1 cellular context compared by ENCODE assay signal in genomic region chr7:33597181-33597580, GRCh38.
TF ChIP-seq lines count a peak whose summit lies in the region.

No MANE protein-coding gene starts in this region.

TF ChIP-seq in SK-N-SH, 30 proteins besides CTCF, POLR2A, EP300 and RAD21 (continued from another document):
- TF ChIP-seq IRF3 (IDR thresholded peaks at IDR 0.05; ENCODE audit: low read depth, low read length) (no peak), USF2 (IDR thresholded peaks at IDR 0.05; ENCODE audit: borderline replicate concordance, low read depth, low read length) (no peak), FOXM1 (IDR thresholded peaks at IDR 0.05; ENCODE audit: low read depth) (no peak), FOSL2 (IDR thresholded peaks at IDR 0.05; ENCODE audit: borderline replicate concordance, low read depth) (no peak), PBX3 (IDR thresholded peaks at IDR 0.05) (no peak), TEAD4 (IDR thresholded peaks at IDR 0.05; ENCODE audit: borderline replicate concordance, insufficient read depth) (no peak)
